8 cellular contexts compared by ENCODE assay signal in the genomic region with DNA sequence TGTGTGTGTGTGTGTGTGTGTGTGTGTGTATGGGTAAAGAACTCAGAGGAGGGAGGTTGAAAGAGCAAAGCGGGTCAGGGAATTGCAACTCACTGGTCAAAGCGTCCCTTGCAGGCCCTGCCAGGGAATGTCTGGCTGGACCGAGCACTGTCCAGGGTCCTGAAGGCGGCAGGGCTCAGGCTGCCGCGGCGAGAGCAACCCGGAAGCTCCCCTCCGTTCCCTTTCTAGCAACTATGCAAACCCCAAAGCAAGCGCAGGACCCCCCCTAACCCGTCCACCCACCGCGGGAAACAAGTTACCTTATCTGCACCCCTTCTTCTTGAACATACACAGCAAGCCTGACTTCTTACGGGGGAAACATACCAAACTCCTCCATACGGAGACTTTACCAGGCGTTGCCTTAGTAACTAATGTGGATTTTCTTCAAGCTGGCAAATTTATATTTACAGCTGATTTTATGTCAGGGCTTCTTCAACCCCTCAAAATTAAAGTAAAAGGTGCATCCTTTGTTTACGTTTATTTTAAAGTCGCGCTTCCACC. TPM values are rescaled to one million over a fixed set of nuclear protein-coding genes. Genes with fewer than 3 reads are reported as not detected.
DNase-seq lines count a peak whose midpoint lies in the region; ATAC-seq, FAIRE-seq and TF ChIP-seq lines count a peak whose summit lies in the region.

No MANE protein-coding gene starts in this region.

- no peak overlapping the region for H3K9ac ChIP-seq in endothelial cell of umbilical vein (replicated peaks; ENCODE audit: extremely low read depth, insufficient read depth, low read length)

- H3K27me3 ChIP-seq in endothelial cell of umbilical vein (ENCODE audit: control insufficient read depth in 2 of 2, insufficient read depth in 2 of 2, low read length in 2 of 2), result peaks cover 19 to 20% of the 10 kb centered on the region in 2 experiments
- no peaks in the 10 kb centered on the region for H3K27me3 ChIP-seq in testis

- H3K9me3 Mint-ChIP-seq in WTC11, result peaks cover 14% of the 10 kb centered on the region

- peaks cover 55% of the 10 kb centered on the region for H3K27me3 Mint-ChIP-seq in WTC11 (ENCODE audit: low read depth)

- dilution Hi-C loops in endothelial cell of umbilical vein (cut with MboI; ENCODE audit: extremely low pct_ligation_motif_present, low sequenced_read_pairs), result no loop called here

- POLR2A ChIA-PET in WTC11 (lab: Charles Lee), result interaction anchor here (0.7 to 1.0 kb wide), 2 partner anchors 12 to 64 kb away, joined by 3 read pairs; a partner anchor contains a TSS
- POLR2A ChIA-PET in endothelial cell of umbilical vein (lab: Charles Lee), result no interaction called here

- ATAC-seq in activated CD4-positive, CD25-positive, alpha-beta regulatory T cell treated with anti-CD3 and anti-CD28 coated beads, Interleukin-2, amount 50 U/mL, for 24 hours, result no peak
- ATAC-seq in HG03378 (IDR thresholded peaks at IDR 0.05; ENCODE audit: unreplicated experiment), result peak; percentile 51
- ATAC-seq in WTC11, result peak; percentile 87

- DNase-seq in activated CD4-positive, CD25-positive, alpha-beta regulatory T cell treated with anti-CD3 and anti-CD28 coated beads, Interleukin-2, amount 50 U/mL, for 72 hours, result peak; percentile 31
- peak; percentile 89 for DNase-seq in WTC11 (ENCODE audit: low spot score)
- peak; percentile 52 for DNase-seq in endothelial cell of umbilical vein (ENCODE audit: low read depth, low spot score)
- DNase-seq in testis, result peak; percentile 74
- no peak for DNase-seq in SHP77 (lab: John Stamatoyannopoulos, UW)

- peak overlapping the region; percentile 76 for H3K4me2 ChIP-seq in endothelial cell of umbilical vein (ENCODE audit: insufficient read depth, low read length)

- H3K4me1 ChIP-seq in endothelial cell of umbilical vein (ENCODE audit: control insufficient read depth, extremely low read depth, insufficient read depth, low read length) (no peaks in the 10 kb centered on the region), mesodermal cell (ENCODE audit: control insufficient read depth, insufficient read depth, low read length, poor library complexity, severe bottlenecking) (no peaks in the 10 kb centered on the region), testis (no peaks in the 10 kb centered on the region)

- H4K20me1 ChIP-seq in endothelial cell of umbilical vein (replicated peaks; ENCODE audit: control insufficient read depth, extremely low read depth, insufficient read depth, low read length), result no peaks in the 10 kb centered on the region

- no peaks in the 10 kb centered on the region for H3K36me3 Mint-ChIP-seq in WTC11

- H3K27ac ChIP-seq in endothelial cell of umbilical vein (ENCODE audit: insufficient read depth, low read depth, low read length), result no peak overlapping the region
- H3K27ac ChIP-seq in mesodermal cell (ENCODE audit: low read depth, low read length, severe bottlenecking), result no peak overlapping the region
- H3K27ac ChIP-seq in testis, result no peak overlapping the region

- CTCF ChIA-PET in WTC11 (lab: Charles Lee), result interaction anchor here (0.9 to 1.7 kb wide), 7 partner anchors 10 to 757 kb away, joined by 3 to 14 read pairs (median 4); a partner anchor contains a TSS
- CTCF ChIA-PET in endothelial cell of umbilical vein (lab: Charles Lee), result interaction anchor here (0.7 to 2.1 kb wide), 4 partner anchors 13 to 672 kb away, joined by 3 to 8 read pairs (median 3); no protein-coding TSS in a partner anchor

- peak overlapping the region; percentile 80 for H3K4me3 Mint-ChIP-seq in WTC11

- FAIRE-seq in endothelial cell of umbilical vein (lab: Jason Lieb, UNC), result peak; percentile 43

- BruUV-seq in endothelial cell of umbilical vein (replicated peaks; lab: Mats Ljungman, UMichigan), result no TSS peak

- intact Hi-C loops in endothelial cell of umbilical vein (cut with micrococcal nuclease), result loop anchor here (2.0 kb wide), 1 partner anchor 64 kb away; a partner anchor contains a TSS
- intact Hi-C loops in testis (cut with DNase I; ENCODE audit: low total_unique reads), result no loop called here

- H3K9me3 ChIP-seq in endothelial cell of umbilical vein (replicated peaks; ENCODE audit: control insufficient read depth, insufficient read depth, low read length) (no peaks in the 10 kb centered on the region), mesodermal cell (ENCODE audit: control insufficient read depth, low read length) (no peaks in the 10 kb centered on the region), testis (no peaks in the 10 kb centered on the region)

- no peaks in the 10 kb centered on the region for H3K36me3 ChIP-seq in endothelial cell of umbilical vein (ENCODE audit: control insufficient read depth in 2 of 2, extremely low read depth in 1 of 2, insufficient read depth in 2 of 2, low read length in 2 of 2)
- no peaks in the 10 kb centered on the region for H3K36me3 ChIP-seq in mesodermal cell (ENCODE audit: control insufficient read depth, insufficient read depth, low read length)
- no peaks in the 10 kb centered on the region for H3K36me3 ChIP-seq in testis (ENCODE audit: low read depth, missing control alignments)

- no peak overlapping the region for H2AFZ ChIP-seq in endothelial cell of umbilical vein (ENCODE audit: low read depth, low read length)

- H3K9me1 ChIP-seq in endothelial cell of umbilical vein (replicated peaks; ENCODE audit: control insufficient read depth, extremely low read depth, insufficient read depth, low read length), result no peaks in the 10 kb centered on the region

- TF ChIP-seq CTCF in WTC11 (IDR thresholded peaks at IDR 0.05), result no peak
- no peak for TF ChIP-seq CTCF in endothelial cell of umbilical vein (IDR thresholded peaks at IDR 0.05; ENCODE audit: extremely low read depth in 1 of 2, insufficient read depth in 1 of 2, low read depth in 1 of 2, low read length in 2 of 2)
- no peak for TF ChIP-seq CTCF in testis (IDR thresholded peaks at IDR 0.05)

- H3K27ac Mint-ChIP-seq in WTC11, result no peak overlapping the region

- no peak overlapping the region for H3K4me3 ChIP-seq in endothelial cell of umbilical vein (replicated peaks in 1 of 3; ENCODE audit: insufficient read depth in 1 of 3, low read depth in 1 of 3, low read length in 3 of 3)
- peak overlapping the region; percentile 20 for H3K4me3 ChIP-seq in mesodermal cell (ENCODE audit: extremely low read depth, insufficient read depth, low read length, poor library complexity, severe bottlenecking)
- H3K4me3 ChIP-seq in testis, result no peak overlapping the region

- no peaks in the 10 kb centered on the region for H3K79me2 ChIP-seq in endothelial cell of umbilical vein (ENCODE audit: control insufficient read depth, insufficient read depth, low read length)

- 0 to 7% methylated on average over 3 to 14 of the region's 19 CpGs for WGBS in mesodermal cell (ENCODE audit: insufficient coverage in 2 of 2), 2 experiments
- 3 to 4% methylated on average over 19 of the region's 19 CpGs for WGBS in testis, 2 donors

- H3K4me1 Mint-ChIP-seq in WTC11, result peaks cover 20% of the 10 kb centered on the region

- no peak for TF ChIP-seq POLR2A in endothelial cell of umbilical vein (IDR thresholded peaks at IDR 0.05; ENCODE audit: low read depth, low read length)
- TF ChIP-seq POLR2A in testis (IDR thresholded peaks at IDR 0.05), result no peak

TF ChIP-seq in endothelial cell of umbilical vein, 7 proteins besides CTCF, POLR2A, EP300 and RAD21:
- TF ChIP-seq JUN (IDR thresholded peaks at IDR 0.05; ENCODE audit: borderline replicate concordance, insufficient read depth, insufficient read length, low read depth) (no peak), EZH2 (IDR thresholded peaks at IDR 0.05; ENCODE audit: borderline replicate concordance, low read depth, low read length, severe bottlenecking) (peak; percentile 56)
TF ChIP-seq in endothelial cell of umbilical vein: peak in this region for 1.

RNA-seq across cellular contexts. Expression of a gene that starts 0.5 kb away (rescaled TPM):
- 0.37 to 0.46 TPM (median 0.41 TPM) in 3 replicates for total RNA-seq in WTC11 (2021)
- not detected in 2 replicates for total RNA-seq in endothelial cell of umbilical vein
- polyA plus RNA-seq in endothelial cell of umbilical vein, result 0.03 and 0.07 TPM in 2 replicates
- 0.01 and 0.03 TPM in 2 replicates for polyA plus RNA-seq in endothelial cell of umbilical vein (2011; cell fraction: cytosol; rRNA removed)
- 0.05 and 0.10 TPM in 2 replicates for polyA plus RNA-seq in endothelial cell of umbilical vein (2011; cell fraction: nucleus; rRNA removed)
- polyA plus RNA-seq in endothelial cell of umbilical vein (2012), result 0.04 and 0.08 TPM in 2 replicates
- 0.41 TPM in 1 of 2 replicates, not detected in the other for polyA minus RNA-seq in endothelial cell of umbilical vein
- not detected for polyA minus RNA-seq in endothelial cell of umbilical vein (2011; cell fraction: cytosol; rRNA and poly(A)+ RNA removed)
- polyA minus RNA-seq in endothelial cell of umbilical vein (2011; cell fraction: nucleus; rRNA and poly(A)+ RNA removed), result 0.05 and 0.24 TPM in 2 replicates
- 0.11 TPM for polyA plus RNA-seq in mesodermal cell (2013, experiment 1 of 2)
- polyA plus RNA-seq in mesodermal cell (2013, experiment 2 of 2), result 0.05 TPM
- total RNA-seq in testis, result 1 to 10 TPM; 2.0 to 5.6 TPM
- polyA plus RNA-seq in testis (ENCODE audit: insufficient read depth, low read depth, low replicate concordance), result 1.3 TPM

Comparison
In these comparisons a context has a peak if more than half of its experiments do, and no peak if none do; other contexts are left out.
1. DNase-seq: peak in activated CD4-positive, CD25-positive, alpha-beta regulatory T cell treated with anti-CD3 and anti-CD28 coated beads, Interleukin-2, amount 50 U/mL, for 72 hours (single experiment), WTC11 (single experiment), endothelial cell of umbilical vein (single experiment) and testis (single experiment); none in SHP77 (0 of 2).
2. ATAC-seq: peak in HG03378 (single experiment) and WTC11 (single experiment); none in activated CD4-positive, CD25-positive, alpha-beta regulatory T cell treated with anti-CD3 and anti-CD28 coated beads, Interleukin-2, amount 50 U/mL, for 24 hours (0 of 2).